In genomic region chr2:34215174-34215573, GRCh38 we compare ENCODE assay signal across 27 cellular contexts.
"Had no signal": no experiment of that assay in that cellular context is flagged by ENCODE, and none has a peak within 500 bp of the region (broad histone marks: within the 10 kb centered on the region; RNA-seq: fewer than 3 reads in every experiment).

No MANE protein-coding gene starts in this region.

- H3K9ac ChIP-seq: neural progenitor cell, parathyroid adenoma had no signal

- H3K36me3 ChIP-seq: left ventricle myocardium inferior, neural progenitor cell, neutrophil, right atrium auricular region, stomach, thoracic aorta, tibial artery, upper lobe of right lung had no signal

- H3K27ac ChIP-seq: hepatocyte, left ventricle myocardium inferior, neural progenitor cell, neutrophil, parathyroid adenoma, right atrium auricular region, skin epidermis, stomach, thoracic aorta, tibial artery, upper lobe of right lung had no signal

- H3K27me3 ChIP-seq: hepatocyte, neural progenitor cell, neutrophil, right atrium auricular region, stomach, tibial artery, upper lobe of right lung had no signal

- H3K4me2 ChIP-seq: hepatocyte, neural progenitor cell had no signal

- ATAC-seq: natural killer cell; sciatic nerve; stimulated activated naive CD8-positive, alpha-beta T cell treated with anti-CD3 and anti-CD28 coated beads, Interleukin-15, Interleukin-2, amounts not matched to agents 100 U/mL and 50 U/mL, for 24 hours; upper lobe of right lung had no signal

- H3K4me3 ChIP-seq: hepatocyte, left ventricle myocardium inferior, lung, neural progenitor cell, right atrium auricular region, skin epidermis, stomach, thoracic aorta, tibial artery, upper lobe of right lung had no signal

- H3K4me1 ChIP-seq: left ventricle myocardium inferior, neural progenitor cell, parathyroid adenoma, right atrium auricular region, stomach, tibial artery, upper lobe of right lung had no signal

- H3K79me2 ChIP-seq: hepatocyte, parathyroid adenoma had no signal

- FAIRE-seq: urothelium cell line had no signal

- H2AFZ ChIP-seq: hepatocyte, neural progenitor cell, parathyroid adenoma had no signal

- H3K9me3 ChIP-seq: neutrophil, thoracic aorta, upper lobe of right lung had no signal

- DNase-seq: islet precursor cell; left ventricle myocardium inferior; mesendoderm; naive B cell; natural killer cell; nephron progenitor cell; occipital lobe; stimulated activated CD4-positive, alpha-beta T cell treated with anti-CD3 and anti-CD28 coated beads, Interleukin-12 subunit alpha, Interleukin-12 subunit beta, amount 100 ng/mL, for 4 hours; stimulated activated CD4-positive, alpha-beta T cell treated with anti-CD3 and anti-CD28 coated beads, Interleukin-15, amount 100 ng/mL, for 24 hours; stimulated activated CD4-positive, alpha-beta T cell treated with anti-CD3 and anti-CD28 coated beads, Interleukin-2, amount 100 ng/mL, for 24 hours; stimulated activated CD4-positive, alpha-beta T cell treated with anti-CD3 and anti-CD28 coated beads, Interleukin-4, amount 100 ng/mL, for 1 hour; stimulated activated naive B cell treated with anti-CD40 and anti-IgM and Interleukin-4, amounts not matched to agents 10 μg/mL and 1 μg/mL and 100 μg/mL, for 72 hours; stimulated activated naive CD8-positive, alpha-beta T cell treated with anti-CD3 and anti-CD28 coated beads, Interleukin-15, Interleukin-2, amounts not matched to agents 100 U/mL and 50 U/mL, for 24 hours; stomach; tibial artery; trophoblast cell; upper lobe of right lung had no signal
